Comparison of ENCODE assay signal across 29 cellular contexts in genomic region chr20:39857188-39857587, GRCh38.
"Had no signal": no experiment of that assay in that cellular context is flagged by ENCODE, and none has a peak within 500 bp of the region (broad histone marks: within the 10 kb centered on the region; RNA-seq: fewer than 3 reads in every experiment).

No MANE protein-coding gene starts in this region.

- H3K4me3 ChIP-seq: dorsolateral prefrontal cortex, gastroesophageal sphincter, heart left ventricle, lung, neural progenitor cell, psoas muscle, sigmoid colon, testis, tibial nerve, upper lobe of left lung had no signal

- H3K4me1 ChIP-seq: foreskin keratinocyte, gastroesophageal sphincter, heart left ventricle, psoas muscle, sigmoid colon, testis, tibial nerve, upper lobe of left lung had no signal

- FAIRE-seq: colon, urothelium cell line had no signal

- DNase-seq: dorsolateral prefrontal cortex; effector CD4-positive, alpha-beta T cell; foreskin keratinocyte; heart left ventricle; hippocampal formation; islet precursor cell; kidney glomerular epithelial cell; left colon; naive B cell; posterior cingulate gyrus; psoas muscle; right cardiac atrium; sigmoid colon; stimulated activated CD4-positive, alpha-beta T cell treated with anti-CD3 and anti-CD28 coated beads, Interleukin-2, amount 100 ng/mL, for 24 hours; stimulated activated CD4-positive, alpha-beta T cell treated with anti-CD3 and anti-CD28 coated beads, Interleukin-4, amount 100 ng/mL, for 24 hours; stimulated activated naive CD4-positive, alpha-beta T cell treated with Interleukin-2 at 50 U/mL for 16 hours; substantia nigra; testis; upper lobe of left lung had no signal

- H3K27ac ChIP-seq: dorsolateral prefrontal cortex, epithelial cell of prostate, foreskin keratinocyte, gastroesophageal sphincter, heart left ventricle, neural progenitor cell, psoas muscle, sigmoid colon, testis, tibial nerve, upper lobe of left lung had no signal

- H3K27me3 ChIP-seq: foreskin keratinocyte, gastroesophageal sphincter, heart left ventricle, neural progenitor cell, sigmoid colon, testis, tibial nerve, upper lobe of left lung had no signal

- H3K36me3 ChIP-seq: gastroesophageal sphincter, heart left ventricle, neural progenitor cell, sigmoid colon, tibial nerve, upper lobe of left lung had no signal

- ATAC-seq: esophagus mucosa; foreskin keratinocyte; gastroesophageal sphincter; heart left ventricle; left colon; natural killer cell treated with Interleukin-12 subunit alpha and Interleukin-12 subunit beta and Interleukin-15 and Interleukin-18, amount 100 ng/mL, for 72 hours; psoas muscle; right cardiac atrium; stimulated activated effector memory CD8-positive, alpha-beta T cell treated with anti-CD3 and anti-CD28 coated beads, Interleukin-12 subunit alpha, Interleukin-12 subunit beta, amount 100 ng/mL, for 72 hours had no signal

- H3K9me3 ChIP-seq: gastroesophageal sphincter, heart left ventricle, psoas muscle, sigmoid colon, testis, tibial nerve, upper lobe of left lung had no signal
